In genomic region chr19:53136432-53136831, GRCh38 we compare ENCODE assay signal across 2 cellular contexts.
TF ChIP-seq lines count a peak whose summit lies in the region.

No MANE protein-coding gene starts in this region.

TF ChIP-seq in IMR-90, 13 proteins besides CTCF, POLR2A, EP300 and RAD21:
- TF ChIP-seq CEBPB (IDR thresholded peaks at IDR 0.05; ENCODE audit: low read depth, low read length) (0 out of 2 replicates have a peak, but pooled peaks have one; percentile 12), RFX5 (IDR thresholded peaks at IDR 0.05; ENCODE audit: low read depth, low read length) (no peak)
TF ChIP-seq in IMR-90: peak in this region for 1.

TF ChIP-seq in K562, 482 proteins besides CTCF, POLR2A, EP300 and RAD21:
- TF ChIP-seq PRDM10 (IDR thresholded peaks at IDR 0.05; ENCODE audit: partially characterized antibody) (no peak), CEBPG (CRISPR knock-in tag; IDR thresholded peaks at IDR 0.05) (no peak), CEBPG (tag; conservative IDR thresholded peaks at IDR 0.05 in 1 of 2, IDR thresholded peaks at IDR 0.05 in 1 of 2) (peak in 1 of 2 experiments; percentile 60; a peak in 2 of 4 replicates), CEBPB (tag; IDR thresholded peaks at IDR 0.05) (peak; percentile 51)
